ENCODE assay signal across 14 cellular contexts in the genomic region with DNA sequence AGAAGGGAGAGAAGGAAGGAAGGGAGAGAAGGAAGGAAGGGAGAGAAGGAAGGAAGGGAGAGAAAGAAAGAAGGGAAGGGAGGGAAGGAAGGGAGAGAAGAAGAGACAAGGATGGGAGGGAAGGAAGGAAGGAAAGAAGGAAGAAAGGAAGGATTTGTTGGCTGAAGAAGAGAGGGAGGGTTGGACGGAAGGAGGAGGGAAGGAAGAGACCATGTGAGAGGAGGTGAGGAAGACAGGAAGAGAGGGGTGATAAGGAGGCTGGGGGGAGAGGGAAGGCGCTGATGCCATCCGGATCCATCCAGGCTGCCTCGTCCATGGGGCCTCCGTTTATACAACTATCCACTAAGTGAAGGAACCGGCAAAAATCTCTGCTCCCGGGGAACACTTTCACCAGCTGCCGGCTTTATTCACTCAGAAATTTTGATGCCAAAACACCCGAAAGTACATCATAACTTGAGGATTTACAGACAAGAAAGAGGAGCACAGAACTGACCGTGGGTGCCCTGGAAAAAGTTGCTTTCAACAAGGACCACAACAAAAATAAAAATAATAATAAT. TPM values are rescaled to one million over a fixed set of nuclear protein-coding genes. Genes with fewer than 3 reads are reported as not detected.
A peak's percentile ranks its signal among the peaks of the same experiment; 100 is the strongest.
DNase-seq lines count a peak whose midpoint lies in the region; ATAC-seq and TF ChIP-seq lines count a peak whose summit lies in the region.
"Had no signal": no experiment of that assay in that cellular context is flagged by ENCODE, and none has a peak within 500 bp of the region (broad histone marks: within the 10 kb centered on the region; RNA-seq: fewer than 3 reads in every experiment).

No MANE protein-coding gene starts in this region.

- H3K27ac ChIP-seq in HEK293 (ENCODE audit: extremely low read depth, low read depth, low read length) (no peak overlapping the region), caudate nucleus (ENCODE audit: low read depth, low read length) (peak overlapping the region; percentile 48), tibial nerve (peak overlapping the region; percentile 72 to 90 (median 80))
- H3K27ac ChIP-seq: SK-N-MC had no signal

- CTCF ChIA-PET in HEK293 (lab: Yijun Ruan, JAX) = no interaction called here

- TF ChIP-seq CTCF in HEK293 (tag by site-specific recombination; IDR thresholded peaks at IDR 0.05) (no peak), nephron (IDR thresholded peaks at IDR 0.05; ENCODE audit: unreplicated experiment in 3 of 3) (no peak), tibial nerve (IDR thresholded peaks at IDR 0.05) (no peak)

- H3K4me1 ChIP-seq in HEK293 (ENCODE audit: control insufficient read depth, insufficient read depth, low read length) (no peaks in the 10 kb centered on the region), tibial nerve (peaks cover 0 to 38% (median 8%) of the 10 kb centered on the region in 4 donors)

- WGBS in tibial nerve, 2 donors = 68 to 75% methylated on average over 10 of the region's 10 CpGs

- peaks cover 29% of the 10 kb centered on the region for H3K4me1 Mint-ChIP-seq in nephron
- H3K4me1 Mint-ChIP-seq: activated CD4-positive, alpha-beta memory T cell treated with anti-CD3 and anti-CD28 coated beads, Interleukin-2, amount 10 ng/mL, durations not matched to agents 7 days and 5 days had no signal

- DNase-seq in caudate nucleus (lab: John Stamatoyannopoulos, UW) (no peak), tibial nerve (ENCODE audit: low spot score in 2 of 2) (no peak), hepatic stellate cell (ENCODE audit: low spot score) (no peak)
- DNase-seq: activated CD4-positive, alpha-beta memory T cell treated with anti-CD3 and anti-CD28 coated beads, Interleukin-2, amount 10 ng/mL, durations not matched to agents 7 days and 5 days; NCI-H187 treated with DMSO at 0.1 percent for 48 hours; NCI-H510A treated with DMSO at 0.1 percent for 48 hours; OCI-M1; stimulated activated CD4-positive, alpha-beta T cell treated with anti-CD3 and anti-CD28 coated beads, Interleukin-4, amount 100 ng/mL, for 24 hours had no signal

- no peaks in the 10 kb centered on the region for H3K9me3 Mint-ChIP-seq in nephron
- H3K9me3 Mint-ChIP-seq: activated CD4-positive, alpha-beta memory T cell treated with anti-CD3 and anti-CD28 coated beads, Interleukin-2, amount 10 ng/mL, durations not matched to agents 7 days and 5 days had no signal

- H3K9me3 ChIP-seq in HEK293 (ENCODE audit: control insufficient read depth, insufficient read depth, low read depth, low read length) (no peaks in the 10 kb centered on the region), tibial nerve (no peaks in the 10 kb centered on the region)

- no peaks in the 10 kb centered on the region for H3K27me3 Mint-ChIP-seq in nephron (ENCODE audit: low read depth)
- H3K27me3 Mint-ChIP-seq: activated CD4-positive, alpha-beta memory T cell treated with anti-CD3 and anti-CD28 coated beads, Interleukin-2, amount 10 ng/mL, durations not matched to agents 7 days and 5 days had no signal

- H3K27ac Mint-ChIP-seq in nephron = peak overlapping the region in 2 of 3 experiments; percentile 36 to 98
- H3K27ac Mint-ChIP-seq: activated CD4-positive, alpha-beta memory T cell treated with anti-CD3 and anti-CD28 coated beads, Interleukin-2, amount 10 ng/mL, durations not matched to agents 7 days and 5 days had no signal

- TF ChIP-seq EP300 in tibial nerve (IDR thresholded peaks at IDR 0.05) = no peak

- ATAC-seq in HG02938 (IDR thresholded peaks at IDR 0.05; ENCODE audit: unreplicated experiment) (no peak), GM21786 (IDR thresholded peaks at IDR 0.05; ENCODE audit: unreplicated experiment) (no peak)
- ATAC-seq: GM12878 had no signal

- no peak for TF ChIP-seq POLR2A in tibial nerve (IDR thresholded peaks at IDR 0.05)

- peaks cover 63% of the 10 kb centered on the region for H3K36me3 Mint-ChIP-seq in nephron (ENCODE audit: low read depth)

- POLR2A ChIA-PET in HEK293 (lab: Yijun Ruan, JAX) = no interaction called here

- no peaks in the 10 kb centered on the region for H3K27me3 ChIP-seq in tibial nerve

- H3K4me3 ChIP-seq in HEK293 (ENCODE audit: low read depth, low read length) = no peak overlapping the region
- no peak overlapping the region for H3K4me3 ChIP-seq in tibial nerve
- H3K4me3 ChIP-seq: GM12878, SK-N-MC had no signal

- H3K36me3 ChIP-seq in HEK293 (ENCODE audit: control insufficient read depth in 2 of 2, insufficient read depth in 1 of 2, low read length in 2 of 2) (peaks cover 27 to 51% of the 10 kb centered on the region in 2 experiments), tibial nerve (peaks cover 10 to 44% (median 26%) of the 10 kb centered on the region in 3 donors)

- no peak overlapping the region for H3K4me3 Mint-ChIP-seq in nephron
- H3K4me3 Mint-ChIP-seq: activated CD4-positive, alpha-beta memory T cell treated with anti-CD3 and anti-CD28 coated beads, Interleukin-2, amount 10 ng/mL, durations not matched to agents 7 days and 5 days had no signal

TF ChIP-seq in HEK293, 187 proteins besides CTCF, POLR2A, EP300 and RAD21:
- TF ChIP-seq PRDM10 (tag by site-specific recombination; IDR thresholded peaks at IDR 0.05) (0 out of 2 replicates have a peak, but pooled peaks have one; percentile 15), ZNF366 (tag by site-specific recombination; conservative IDR thresholded peaks at IDR 0.05) (peak; percentile 90), EGR2 (tag by site-specific recombination; IDR thresholded peaks at IDR 0.05; ENCODE audit: low read depth) (no peak)
TF ChIP-seq in HEK293: peak in this region for 2.

RNA-seq across cellular contexts. Expression of gene DHRSX, which starts 14.9 kb away (rescaled TPM):
- 10 to 100 TPM; 20.3 to 44.3 (median 31.7) TPM for total RNA-seq in tibial nerve

RNA-seq across cellular contexts. Expression of gene ZBED1, which starts 14.9 kb away (rescaled TPM):
- total RNA-seq in tibial nerve = 10 to 100 TPM; 35.6 to 68.2 (median 48.2) TPM
